27 cellular contexts compared by ENCODE assay signal in genomic region chr5:176728810-176729209, GRCh38.
"Had no signal": no experiment of that assay in that cellular context is flagged by ENCODE, and none has a peak within 500 bp of the region (broad histone marks: within the 10 kb centered on the region; RNA-seq: fewer than 3 reads in every experiment).

No MANE protein-coding gene starts in this region.

- H3K4me3 ChIP-seq: adrenal gland, body of pancreas, coronary artery, dorsolateral prefrontal cortex, esophagus muscularis mucosa, gastrocnemius medialis had no signal

- H3K4me1 ChIP-seq: adrenal gland, body of pancreas, esophagus muscularis mucosa, foreskin keratinocyte, gastrocnemius medialis had no signal

- ATAC-seq: activated CD4-positive, alpha-beta T cell treated with anti-CD3 and anti-CD28 coated beads for 36 hours; activated CD8-positive, alpha-beta memory T cell treated with anti-CD3 and anti-CD28 coated beads, Interleukin-2, amount 10 ng/mL, durations not matched to agents 7 days and 5 days; activated CD8-positive, alpha-beta T cell treated with anti-CD3 and anti-CD28 coated beads, Interleukin-2, amount 10 ng/mL, durations not matched to agents 7 days and 5 days; activated naive CD8-positive, alpha-beta T cell treated with anti-CD3 and anti-CD28 coated beads, Interleukin-2, amount 50 U/mL, for 24 hours; body of pancreas; foreskin keratinocyte; gastrocnemius medialis had no signal

- H3K27ac ChIP-seq: adrenal gland, body of pancreas, coronary artery, dorsolateral prefrontal cortex, esophagus muscularis mucosa, foreskin keratinocyte, gastrocnemius medialis had no signal

- H3K36me3 ChIP-seq: adrenal gland, esophagus muscularis mucosa, gastrocnemius medialis had no signal

- H3K27me3 ChIP-seq: body of pancreas had no signal

- H3K9me3 ChIP-seq: adrenal gland, body of pancreas, gastrocnemius medialis had no signal

- DNase-seq: activated CD4-positive, alpha-beta memory T cell treated with anti-CD3 and anti-CD28 coated beads for 36 hours; activated CD4-positive, alpha-beta T cell treated with anti-CD3 and anti-CD28 coated beads for 36 hours; activated CD4-positive, alpha-beta T cell treated with anti-CD3 and anti-CD28 coated beads, Interleukin-2, amount 10 ng/mL, durations not matched to agents 24 days and 14 days; activated CD4-positive, CD25-positive, alpha-beta regulatory T cell; activated CD4-positive, CD25-positive, alpha-beta regulatory T cell treated with anti-CD3 and anti-CD28 coated beads, Interleukin-2, amount 50 U/mL, for 72 hours; activated CD8-positive, alpha-beta memory T cell treated with anti-CD3 and anti-CD28 coated beads, Interleukin-2, amount 10 ng/mL, durations not matched to agents 7 days and 5 days; activated CD8-positive, alpha-beta memory T cell treated with anti-CD3 and anti-CD28 coated beads, Interleukin-2, amount 50 U/mL, for 4 hours; activated CD8-positive, alpha-beta T cell treated with anti-CD3 and anti-CD28 coated beads, Interleukin-2, amount 10 ng/mL, durations not matched to agents 7 days and 5 days; activated effector memory CD4-positive, alpha-beta T cell treated with anti-CD3 and anti-CD28 coated beads, Interleukin-2, amount 50 U/mL, for 16 hours; activated naive CD4-positive, alpha-beta T cell treated with anti-CD3 and anti-CD28 coated beads for 36 hours; activated naive CD8-positive, alpha-beta T cell treated with anti-CD3 and anti-CD28 coated beads for 36 hours; activated naive CD8-positive, alpha-beta T cell treated with anti-CD3 and anti-CD28 coated beads, Interleukin-2, amount 50 U/mL, for 24 hours; activated T-cell treated with anti-CD3 and anti-CD28 coated beads, Interleukin-2, amount 50 U/mL, for 1 hour; activated T-cell treated with anti-CD3 and anti-CD28 coated beads, Interleukin-2, amount 50 U/mL, for 48 hours; adrenal gland; amygdala; body of pancreas; caudate nucleus; dorsolateral prefrontal cortex; effector memory CD4-positive, alpha-beta T cell; endodermal cell; erythroblast; foreskin keratinocyte; gastrocnemius medialis; T-helper 2 cell had no signal
